Comparison of ENCODE assay signal across 24 cellular contexts in genomic region chr1:47813970-47814369, GRCh38.
"Had no signal": no experiment of that assay in that cellular context is flagged by ENCODE, and none has a peak within 500 bp of the region (broad histone marks: within the 10 kb centered on the region; RNA-seq: fewer than 3 reads in every experiment).

No MANE protein-coding gene starts in this region.

- H3K4me1 Mint-ChIP-seq: activated B cell treated with CpG ODN at 0.5 μM for 24 hours; activated CD4-positive, alpha-beta T cell treated with anti-CD3 and anti-CD28 coated beads, Interleukin-2, amount 10 ng/mL, durations not matched to agents 7 days and 5 days; activated naive CD8-positive, alpha-beta T cell treated with anti-CD3 and anti-CD28 coated beads, Interleukin-2, amount 50 U/mL, for 24 hours had no signal

- H3K36me3 ChIP-seq: brain microvascular endothelial cell, cardiac muscle cell, Peyer's patch had no signal

- DNase-seq: activated B cell treated with CpG ODN at 0.5 μM for 24 hours; activated CD4-positive, alpha-beta memory T cell treated with anti-CD3 and anti-CD28 coated beads for 36 hours; activated CD4-positive, alpha-beta T cell treated with anti-CD3 and anti-CD28 coated beads, Interleukin-2, amount 10 ng/mL, durations not matched to agents 7 days and 5 days; activated CD8-positive, alpha-beta memory T cell treated with anti-CD3 and anti-CD28 coated beads for 24 hours; activated effector memory CD4-positive, alpha-beta T cell treated with anti-CD3 and anti-CD28 coated beads, Interleukin-2, amount 50 U/mL, for 16 hours; activated naive CD4-positive, alpha-beta T cell treated with Interleukin-2 at 50 U/mL for 16 hours; activated naive CD8-positive, alpha-beta T cell treated with anti-CD3 and anti-CD28 coated beads, Interleukin-2, amount 50 U/mL, for 24 hours; activated T-cell treated with anti-CD3 and anti-CD28 coated beads, Interleukin-2, amount 50 U/mL, for 4 hours; amygdala; brain microvascular endothelial cell; NCI-H1105 treated with DMSO at 0.1 percent for 48 hours; NCI-H1436 treated with DMSO at 0.1 percent for 48 hours; NCI-H187; NCI-H2081; NCI-H446; NCI-H524; Peyer's patch; SHP77; T-helper 17 cell; T-helper 9 cell had no signal

- H3K4me3 Mint-ChIP-seq: activated B cell treated with CpG ODN at 0.5 μM for 24 hours; activated CD4-positive, alpha-beta memory T cell treated with anti-CD3 and anti-CD28 coated beads for 36 hours; activated CD4-positive, alpha-beta T cell treated with anti-CD3 and anti-CD28 coated beads, Interleukin-2, amount 10 ng/mL, durations not matched to agents 7 days and 5 days; activated naive CD8-positive, alpha-beta T cell treated with anti-CD3 and anti-CD28 coated beads, Interleukin-2, amount 50 U/mL, for 24 hours; activated T-cell treated with anti-CD3 and anti-CD28 coated beads, Interleukin-2, amount 50 U/mL, for 4 hours; T-helper 17 cell had no signal

- H3K36me3 Mint-ChIP-seq: activated CD4-positive, alpha-beta memory T cell treated with anti-CD3 and anti-CD28 coated beads for 36 hours; activated naive CD4-positive, alpha-beta T cell treated with anti-CD3 and anti-CD28 coated beads, Interleukin-2, amount 50 U/mL, for 72 hours had no signal

- H3K4me3 ChIP-seq: cardiac muscle cell, K562, Peyer's patch had no signal

- H3K9me3 ChIP-seq: Peyer's patch had no signal

- H3K9me3 Mint-ChIP-seq: activated B cell treated with CpG ODN at 0.5 μM for 24 hours; activated CD4-positive, alpha-beta memory T cell treated with anti-CD3 and anti-CD28 coated beads for 36 hours; activated CD4-positive, alpha-beta T cell treated with anti-CD3 and anti-CD28 coated beads, Interleukin-2, amount 10 ng/mL, durations not matched to agents 7 days and 5 days; activated naive CD4-positive, alpha-beta T cell treated with anti-CD3 and anti-CD28 coated beads, Interleukin-2, amount 50 U/mL, for 72 hours; activated naive CD8-positive, alpha-beta T cell treated with anti-CD3 and anti-CD28 coated beads, Interleukin-2, amount 50 U/mL, for 24 hours; activated T-cell treated with anti-CD3 and anti-CD28 coated beads, Interleukin-2, amount 50 U/mL, for 4 hours had no signal

- ATAC-seq: activated naive CD4-positive, alpha-beta T cell treated with anti-CD3 and anti-CD28 coated beads, Interleukin-2, amount 50 U/mL, for 72 hours; activated naive CD8-positive, alpha-beta T cell treated with anti-CD3 and anti-CD28 coated beads, Interleukin-2, amount 50 U/mL, for 24 hours; activated T-cell treated with anti-CD3 and anti-CD28 coated beads, Interleukin-2, amount 50 U/mL, for 4 hours; K562; T-helper 17 cell had no signal

- H3K27me3 ChIP-seq: Peyer's patch had no signal

- H3K27ac ChIP-seq: brain microvascular endothelial cell, cardiac muscle cell, Peyer's patch, RWPE1 had no signal

- H3K4me1 ChIP-seq: Peyer's patch had no signal

- H3K27ac Mint-ChIP-seq: activated B cell treated with CpG ODN at 0.5 μM for 24 hours; activated CD4-positive, alpha-beta memory T cell treated with anti-CD3 and anti-CD28 coated beads for 36 hours; activated CD4-positive, alpha-beta T cell treated with anti-CD3 and anti-CD28 coated beads, Interleukin-2, amount 10 ng/mL, durations not matched to agents 7 days and 5 days; activated naive CD4-positive, alpha-beta T cell treated with anti-CD3 and anti-CD28 coated beads, Interleukin-2, amount 50 U/mL, for 72 hours; activated naive CD8-positive, alpha-beta T cell treated with anti-CD3 and anti-CD28 coated beads, Interleukin-2, amount 50 U/mL, for 24 hours had no signal
